In the genomic region with DNA sequence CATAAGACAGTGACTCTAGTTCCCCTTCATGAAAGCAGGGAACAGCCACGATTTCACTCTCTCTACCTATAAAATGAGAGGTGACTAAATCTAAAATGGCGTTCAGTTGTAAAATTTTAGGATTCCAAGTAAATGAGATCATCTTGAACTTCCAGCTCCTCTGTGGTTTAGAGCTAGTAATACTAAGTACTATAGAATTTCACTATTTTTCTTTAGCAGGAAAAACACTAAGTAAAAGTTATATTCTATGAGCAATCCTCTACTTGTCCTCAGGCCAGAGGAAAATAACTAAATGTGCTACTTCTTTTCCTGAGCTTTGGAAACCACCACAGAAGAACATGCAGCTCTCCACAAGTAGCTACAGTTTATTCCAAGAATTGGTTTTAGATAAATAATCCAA, we compare ENCODE assay signal across 12 cellular contexts. TPM values are rescaled to one million over a fixed set of nuclear protein-coding genes. Genes with fewer than 3 reads are reported as not detected.
DNase-seq lines count a peak whose midpoint lies in the region; ATAC-seq, FAIRE-seq and TF ChIP-seq lines count a peak whose summit lies in the region.
"Had no signal": no experiment of that assay in that cellular context is flagged by ENCODE, and none has a peak within 500 bp of the region (broad histone marks: within the 10 kb centered on the region; RNA-seq: fewer than 3 reads in every experiment).

No MANE protein-coding gene starts in this region.

- peak; percentile 88 for FAIRE-seq in RCC 7860 (lab: Jason Lieb, UNC)

- no peaks in the 10 kb centered on the region for H3K27me3 Mint-ChIP-seq in stimulated activated memory B cell treated with anti-CD40 and anti-IgM and Interleukin-4, amounts not matched to agents 10 μg/mL and 1 μg/mL and 100 μg/mL, for 72 hours
- no peaks in the 10 kb centered on the region for H3K27me3 Mint-ChIP-seq in activated CD8-positive, alpha-beta memory T cell treated with anti-CD3 and anti-CD28 coated beads, Interleukin-2, amount 10 ng/mL, durations not matched to agents 7 days and 5 days
- H3K27me3 Mint-ChIP-seq in immature natural killer cell (ENCODE audit: low read depth in 3 of 3): no peaks in the 10 kb centered on the region
- H3K27me3 Mint-ChIP-seq: activated naive CD8-positive, alpha-beta T cell treated with anti-CD3 and anti-CD28 coated beads, Interleukin-2, amount 10 ng/mL, durations not matched to agents 7 days and 5 days had no signal

- H3K4me1 Mint-ChIP-seq in stimulated activated memory B cell treated with anti-CD40 and anti-IgM and Interleukin-4, amounts not matched to agents 10 μg/mL and 1 μg/mL and 100 μg/mL, for 72 hours: peaks cover 35% of the 10 kb centered on the region
- peaks cover 30% of the 10 kb centered on the region for H3K4me1 Mint-ChIP-seq in activated CD8-positive, alpha-beta memory T cell treated with anti-CD3 and anti-CD28 coated beads, Interleukin-2, amount 10 ng/mL, durations not matched to agents 7 days and 5 days
- peaks cover 20% of the 10 kb centered on the region in 2 donors for H3K4me1 Mint-ChIP-seq in immature natural killer cell

- DNase-seq in COLO829 (ENCODE audit: low spot score): peak; percentile 42
- DNase-seq in RCC 7860 (ENCODE audit: low spot score): peak; percentile 90
- peak; percentile 56 for DNase-seq in epithelial cell of proximal tubule (ENCODE audit: low read depth)
- DNase-seq in renal cortical epithelial cell (ENCODE audit: low read depth): peak; percentile 96
- DNase-seq in DMS153 (lab: John Stamatoyannopoulos, UW): no peak
- no peak for DNase-seq in activated CD8-positive, alpha-beta memory T cell treated with anti-CD3 and anti-CD28 coated beads, Interleukin-2, amount 10 ng/mL, durations not matched to agents 7 days and 5 days
- no peak for DNase-seq in immature natural killer cell
- DNase-seq: activated CD4-positive, CD25-positive, alpha-beta regulatory T cell; activated naive CD8-positive, alpha-beta T cell treated with anti-CD3 and anti-CD28 coated beads, Interleukin-2, amount 10 ng/mL, durations not matched to agents 7 days and 5 days; NCI-H69 had no signal

- H3K27ac Mint-ChIP-seq in stimulated activated memory B cell treated with anti-CD40 and anti-IgM and Interleukin-4, amounts not matched to agents 10 μg/mL and 1 μg/mL and 100 μg/mL, for 72 hours: no peak overlapping the region
- no peak overlapping the region for H3K27ac Mint-ChIP-seq in activated CD8-positive, alpha-beta memory T cell treated with anti-CD3 and anti-CD28 coated beads, Interleukin-2, amount 10 ng/mL, durations not matched to agents 7 days and 5 days
- H3K27ac Mint-ChIP-seq in immature natural killer cell: no peak overlapping the region
- H3K27ac Mint-ChIP-seq: activated naive CD8-positive, alpha-beta T cell treated with anti-CD3 and anti-CD28 coated beads, Interleukin-2, amount 10 ng/mL, durations not matched to agents 7 days and 5 days; progenitor cell of endocrine pancreas had no signal

- ATAC-seq in stimulated activated memory B cell treated with anti-CD40 and anti-IgM and Interleukin-4, amounts not matched to agents 10 μg/mL and 1 μg/mL and 100 μg/mL, for 72 hours: no peak
- no peak for ATAC-seq in activated CD8-positive, alpha-beta memory T cell treated with anti-CD3 and anti-CD28 coated beads, Interleukin-2, amount 10 ng/mL, durations not matched to agents 7 days and 5 days

- CTCF ChIA-PET in activated CD8-positive, alpha-beta memory T cell treated with anti-CD3 and anti-CD28 coated beads, Interleukin-2, amount 10 ng/mL, durations not matched to agents 7 days and 5 days (lab: Charles Lee): interaction anchor here (0.6 to 6.8 kb wide), 15 partner anchors 11 to 232 kb away, joined by 3 to 90 read pairs (median 6); a partner anchor contains a TSS

- TF ChIP-seq CTCF in epithelial cell of proximal tubule (conservative IDR thresholded peaks at IDR 0.05; ENCODE audit: low read depth, low read length): no peak

- no peaks in the 10 kb centered on the region for H3K9me3 Mint-ChIP-seq in stimulated activated memory B cell treated with anti-CD40 and anti-IgM and Interleukin-4, amounts not matched to agents 10 μg/mL and 1 μg/mL and 100 μg/mL, for 72 hours
- H3K9me3 Mint-ChIP-seq in activated CD8-positive, alpha-beta memory T cell treated with anti-CD3 and anti-CD28 coated beads, Interleukin-2, amount 10 ng/mL, durations not matched to agents 7 days and 5 days (ENCODE audit: low read depth): no peaks in the 10 kb centered on the region
- no peaks in the 10 kb centered on the region for H3K9me3 Mint-ChIP-seq in immature natural killer cell
- H3K9me3 Mint-ChIP-seq: activated naive CD8-positive, alpha-beta T cell treated with anti-CD3 and anti-CD28 coated beads, Interleukin-2, amount 10 ng/mL, durations not matched to agents 7 days and 5 days had no signal

- peaks cover 72% of the 10 kb centered on the region for H3K36me3 Mint-ChIP-seq in stimulated activated memory B cell treated with anti-CD40 and anti-IgM and Interleukin-4, amounts not matched to agents 10 μg/mL and 1 μg/mL and 100 μg/mL, for 72 hours
- H3K36me3 Mint-ChIP-seq in activated CD8-positive, alpha-beta memory T cell treated with anti-CD3 and anti-CD28 coated beads, Interleukin-2, amount 10 ng/mL, durations not matched to agents 7 days and 5 days: peaks cover 35% of the 10 kb centered on the region
- peaks cover 24 to 60% (median 32%) of the 10 kb centered on the region in 3 donors for H3K36me3 Mint-ChIP-seq in immature natural killer cell

- no peak overlapping the region for H3K4me3 Mint-ChIP-seq in stimulated activated memory B cell treated with anti-CD40 and anti-IgM and Interleukin-4, amounts not matched to agents 10 μg/mL and 1 μg/mL and 100 μg/mL, for 72 hours
- no peak overlapping the region for H3K4me3 Mint-ChIP-seq in activated CD8-positive, alpha-beta memory T cell treated with anti-CD3 and anti-CD28 coated beads, Interleukin-2, amount 10 ng/mL, durations not matched to agents 7 days and 5 days
- H3K4me3 Mint-ChIP-seq in immature natural killer cell: no peak overlapping the region
- H3K4me3 Mint-ChIP-seq: activated naive CD8-positive, alpha-beta T cell treated with anti-CD3 and anti-CD28 coated beads, Interleukin-2, amount 10 ng/mL, durations not matched to agents 7 days and 5 days had no signal

- H3K4me3 ChIP-seq in epithelial cell of proximal tubule (ENCODE audit: low read depth, low read length): no peak overlapping the region

RNA-seq across cellular contexts. Expression of a gene that starts 55.6 kb away (rescaled TPM):
- 26.5 and 26.9 TPM in 2 replicates for total RNA-seq in epithelial cell of proximal tubule
- 30.0 and 78.2 TPM in 2 replicates for total RNA-seq in renal cortical epithelial cell
- 10 to 100 TPM; 70.8 to 71.3 TPM for total RNA-seq in activated CD8-positive, alpha-beta memory T cell treated with anti-CD3 and anti-CD28 coated beads, Interleukin-2, amount 10 ng/mL, durations not matched to agents 7 days and 5 days
- polyA plus RNA-seq in immature natural killer cell: 10 to 100 TPM in 1 of 3 donors, 1 to 10 TPM in 2; 8.4 to 43.3 (median 9.7) TPM

Comparison
In these comparisons a context has a peak if more than half of its experiments do, and no peak if none do; other contexts are left out.
1. DNase-seq: peak in COLO829 (single experiment), RCC 7860 (single experiment), epithelial cell of proximal tubule (single experiment) and renal cortical epithelial cell (single experiment); none in DMS153 (single experiment), activated CD8-positive, alpha-beta memory T cell treated with anti-CD3 and anti-CD28 coated beads, Interleukin-2, amount 10 ng/mL, durations not matched to agents 7 days and 5 days (single experiment) and immature natural killer cell (0 of 3).